Comparison of ENCODE assay signal across 10 cellular contexts in genomic region chr19:38290631-38291147, GRCh38. TPM values are rescaled to one million over a fixed set of nuclear protein-coding genes. Genes with fewer than 3 reads are reported as not detected.
A peak's percentile ranks its signal among the peaks of the same experiment; 100 is the strongest.
DNase-seq lines count a peak whose midpoint lies in the region; ATAC-seq, FAIRE-seq and TF ChIP-seq lines count a peak whose summit lies in the region.
"Had no signal": no experiment of that assay in that cellular context is flagged by ENCODE, and none has a peak within 500 bp of the region (broad histone marks: within the 10 kb centered on the region; RNA-seq: fewer than 3 reads in every experiment).

No MANE protein-coding gene starts in this region.

- peak overlapping the region; percentile 32 for H3K27ac ChIP-seq in muscle layer of colon (ENCODE audit: low read depth, low read length)

- POLR2A ChIA-PET in AG04449 (lab: Yijun Ruan, JAX): no interaction called here

- intact Hi-C loops in cardiac septum (cut with DNase I): no loop called here

- no peak; the same call in 1 of the 2 replicates for TF ChIP-seq EP300 in Ishikawa (IDR thresholded peaks at IDR 0.05; ENCODE audit: borderline replicate concordance)

- H3K9me3 Mint-ChIP-seq in chondrocyte (ENCODE audit: low read depth): no peaks in the 10 kb centered on the region
- H3K9me3 Mint-ChIP-seq: activated T-helper 17 cell treated with anti-CD3 and anti-CD28 coated beads, Interleukin-2, amount 50 U/mL, for 72 hours; T-helper 1 cell treated with Interleukin-12 subunit alpha and Interleukin-12 subunit beta and Interleukin-4 antibody, amounts not matched to agents 30 μg/mL and 1 μg/mL, for 36 hours had no signal

- TF ChIP-seq CTCF in AG04449 (IDR thresholded peaks at IDR 0.05; ENCODE audit: insufficient read depth, low read length, missing control alignments) (no peak), chondrocyte (IDR thresholded peaks at IDR 0.05) (no peak), D721Med (IDR thresholded peaks at IDR 0.05; ENCODE audit: insufficient read depth, missing control alignments) (no peak)

- peaks cover 40% of the 10 kb centered on the region for H3K4me1 Mint-ChIP-seq in chondrocyte (ENCODE audit: low read depth)
- H3K4me1 Mint-ChIP-seq: activated T-helper 17 cell treated with anti-CD3 and anti-CD28 coated beads, Interleukin-2, amount 50 U/mL, for 72 hours had no signal

- H3K36me3 Mint-ChIP-seq in chondrocyte (ENCODE audit: low read depth): no peaks in the 10 kb centered on the region

- CTCF ChIA-PET in AG04449 (lab: Yijun Ruan, JAX): interaction anchor here (1.1 to 1.3 kb wide), 3 partner anchors 27 to 48 kb away, joined by 3 read pairs; partner anchors contain the start of gene SPINT2

- H3K27me3 Mint-ChIP-seq in chondrocyte (ENCODE audit: low read depth): no peaks in the 10 kb centered on the region
- H3K27me3 Mint-ChIP-seq: activated T-helper 17 cell treated with anti-CD3 and anti-CD28 coated beads, Interleukin-2, amount 50 U/mL, for 72 hours had no signal

- no peak for ATAC-seq in GM21423 (IDR thresholded peaks at IDR 0.05; ENCODE audit: unreplicated experiment)
- ATAC-seq: activated T-helper 17 cell treated with anti-CD3 and anti-CD28 coated beads, Interleukin-2, amount 50 U/mL, for 72 hours had no signal

- H3K4me1 ChIP-seq in muscle layer of colon (ENCODE audit: insufficient read depth, low read length): peaks cover 7% of the 10 kb centered on the region

- peak overlapping the region; percentile 88 for H3K27ac Mint-ChIP-seq in chondrocyte (ENCODE audit: unreplicated experiment)
- H3K27ac Mint-ChIP-seq: activated T-helper 17 cell treated with anti-CD3 and anti-CD28 coated beads, Interleukin-2, amount 50 U/mL, for 72 hours; T-helper 1 cell treated with Interleukin-12 subunit alpha and Interleukin-12 subunit beta and Interleukin-4 antibody, amounts not matched to agents 30 μg/mL and 1 μg/mL, for 36 hours had no signal

- H3K9ac ChIP-seq in muscle layer of colon (ENCODE audit: low read length): no peak overlapping the region

- FAIRE-seq in D721Med (lab: Jason Lieb, UNC): no peak

- no peaks in the 10 kb centered on the region for H3K9me3 ChIP-seq in muscle layer of colon (ENCODE audit: low read length)

- 0 out of 2 replicates have a peak, but pooled peaks have one; percentile 16 for TF ChIP-seq RAD21 in Ishikawa (IDR thresholded peaks at IDR 0.05; ENCODE audit: low read depth)

- no peaks in the 10 kb centered on the region for H3K27me3 ChIP-seq in muscle layer of colon (ENCODE audit: control insufficient read depth in 1 of 2, insufficient read depth in 2 of 2, low read length in 2 of 2)

- H3K4me3 ChIP-seq in AG04449 (ENCODE audit: low read depth, low read length) (no peak overlapping the region), muscle layer of colon (ENCODE audit: low read depth in 1 of 2, low read length in 2 of 2) (no peak overlapping the region)

- no peaks in the 10 kb centered on the region for H3K36me3 ChIP-seq in muscle layer of colon (ENCODE audit: insufficient read depth, low read length)

- DNase-seq in AG04449 (ENCODE audit: low read depth, low spot score): peak; percentile 71
- no peak for DNase-seq in chondrocyte (ENCODE audit: low spot score)
- DNase-seq in SKM-1 treated with dmso at 0.1 percent for 144 hours (lab: John Stamatoyannopoulos, UW; ENCODE audit: unreplicated experiment): no peak
- no peak for DNase-seq in cardiac septum (ENCODE audit: low spot score)
- DNase-seq in D721Med (ENCODE audit: insufficient read length, low spot score): no peak

- H3K4me3 Mint-ChIP-seq in chondrocyte (ENCODE audit: unreplicated experiment): no peak overlapping the region
- H3K4me3 Mint-ChIP-seq: activated T-helper 17 cell treated with anti-CD3 and anti-CD28 coated beads, Interleukin-2, amount 50 U/mL, for 72 hours; T-helper 1 cell treated with Interleukin-12 subunit alpha and Interleukin-12 subunit beta and Interleukin-4 antibody, amounts not matched to agents 30 μg/mL and 1 μg/mL, for 36 hours had no signal

TF ChIP-seq in Ishikawa, 13 proteins besides CTCF, POLR2A, EP300 and RAD21:
- TF ChIP-seq NFIC (IDR thresholded peaks at IDR 0.05) (peak; percentile 87), MAX (IDR thresholded peaks at IDR 0.05) (peak; percentile 52), TCF12 (IDR thresholded peaks at IDR 0.05; ENCODE audit: low read depth) (peak; percentile 80), CEBPB (IDR thresholded peaks at IDR 0.05) (peak; percentile 56), CREB1 (IDR thresholded peaks at IDR 0.05; ENCODE audit: low read depth) (no peak), REST (IDR thresholded peaks at IDR 0.05; ENCODE audit: low read depth) (no peak)

RNA-seq across cellular contexts. Expression of gene C19orf33, which starts 13.4 kb away (rescaled TPM):
- total RNA-seq in chondrocyte (2.0 to 5.2 TPM (median 2.0 TPM) in 3 replicates), cardiac septum (2.0 TPM)

RNA-seq across cellular contexts. Expression of gene YIF1B, which starts 25.1 kb away (rescaled TPM):
- total RNA-seq in chondrocyte: 93.3 to 101 TPM (median 97.8 TPM) in 3 replicates
- total RNA-seq in cardiac septum: 27.6 TPM

RNA-seq across cellular contexts. Expression of gene SPINT2, which starts 26.3 kb away (rescaled TPM):
- 21.3 to 28.0 TPM (median 26.4 TPM) in 3 replicates for total RNA-seq in chondrocyte
- 17.3 TPM for total RNA-seq in cardiac septum

RNA-seq across cellular contexts. Expression of gene KCNK6, which starts 29.0 kb away (rescaled TPM):
- total RNA-seq in chondrocyte: 22.0 to 30.9 TPM (median 29.2 TPM) in 3 replicates
- total RNA-seq in cardiac septum: 14.1 TPM

RNA-seq across cellular contexts. Expression of gene PPP1R14A, which starts 34.5 kb away (rescaled TPM):
- total RNA-seq in chondrocyte (132 to 297 TPM (median 295 TPM) in 3 replicates), cardiac septum (23.9 TPM)
- total RNA-seq: activated T-helper 17 cell treated with anti-CD3 and anti-CD28 coated beads, Interleukin-2, amount 50 U/mL, for 72 hours had no signal
